Comparison of ENCODE assay signal across 10 cellular contexts in genomic region chr19:51064534-51065220, GRCh38. TPM values are rescaled to one million over a fixed set of nuclear protein-coding genes. Genes with fewer than 3 reads are reported as not detected.
A peak's percentile ranks its signal among the peaks of the same experiment; 100 is the strongest.
DNase-seq lines count a peak whose midpoint lies in the region; ATAC-seq and TF ChIP-seq lines count a peak whose summit lies in the region.
"Had no signal": no experiment of that assay in that cellular context is flagged by ENCODE, and none has a peak within 500 bp of the region (broad histone marks: within the 10 kb centered on the region; RNA-seq: fewer than 3 reads in every experiment).

KLK13 (minus strand) TSS chr19:51065092; CDS start chr19:51065067, 25 bp downstream.

- DNase-seq in HCT116 (ENCODE audit: low read depth, low spot score) (peak; percentile 7), amniotic epithelial cell (ENCODE audit: low read depth) (peak; percentile 2), iPS-NIHi11 (ENCODE audit: low spot score) (peak; percentile 93), pons (ENCODE audit: low spot score) (no peak), NCI-H774 (lab: John Stamatoyannopoulos, UW) (no peak)
- no peak for DNase-seq in activated CD4-positive, alpha-beta T cell treated with anti-CD3 and anti-CD28 coated beads, Interleukin-2, amount 10 ng/mL, durations not matched to agents 24 days and 14 days
- DNase-seq: SHP77 had no signal

- peak within 1 kb of the TSS; percentile 43; the same call in 1 of the 2 replicates for H3K27ac ChIP-seq in HCT116 (ENCODE audit: low read depth, low read length)
- peak within 1 kb of the TSS in 14 of 21 experiments; percentile 12 to 60 (median 41) for H3K27ac ChIP-seq in skin epidermis
- no peak within 1 kb of the TSS for H3K27ac ChIP-seq in gastroesophageal sphincter

- TF ChIP-seq CTCF in HCT116 (IDR thresholded peaks at IDR 0.05 in 2 of 3, conservative IDR thresholded peaks at IDR 0.05 in 1 of 3; ENCODE audit: borderline replicate concordance in 1 of 3, insufficient read depth in 1 of 3, low read depth in 2 of 3, low read length in 2 of 3), result no peak
- TF ChIP-seq CTCF in gastroesophageal sphincter (IDR thresholded peaks at IDR 0.05), result no peak

- peaks cover 21% of the 10 kb centered on the region for H3K27me3 Mint-ChIP-seq in activated CD4-positive, alpha-beta T cell treated with anti-CD3 and anti-CD28 coated beads, Interleukin-2, amount 10 ng/mL, durations not matched to agents 24 days and 14 days

- H3K9me3 ChIP-seq in HCT116 (ENCODE audit: control insufficient read depth in 1 of 2, insufficient read depth in 1 of 2, low read depth in 1 of 2, low read length in 2 of 2) (no peaks in the 10 kb centered on the region), gastroesophageal sphincter (no peaks in the 10 kb centered on the region)

- 36% methylated on average over 11 of the region's 38 CpGs; no CpG with 5 or more reads in 1 of the 2 donors for whole genome bisulfite sequencing in gastroesophageal sphincter (ENCODE audit: low coverage in 1 of 2), 2 donors

- H3K4me2 ChIP-seq in HCT116 (ENCODE audit: low read length), result peak within 1 kb of the TSS; percentile 74

- intact Hi-C loops in HCT116 (cut with micrococcal nuclease), result no loop called here
- intact Hi-C loops in activated CD4-positive, alpha-beta T cell treated with anti-CD3 and anti-CD28 coated beads, Interleukin-2, amount 10 ng/mL, durations not matched to agents 24 days and 14 days (cut with micrococcal nuclease), result no loop called here

- H3K4me1 ChIP-seq in HCT116 (ENCODE audit: control insufficient read depth in 1 of 2, insufficient read depth in 2 of 2, low read length in 2 of 2), result peaks cover 9 to 28% of the 10 kb centered on the region in 2 experiments
- H3K4me1 ChIP-seq in gastroesophageal sphincter, result peaks cover 0 to 9% (median 0%) of the 10 kb centered on the region in 3 donors

- no peaks in the 10 kb centered on the region for H3K4me1 Mint-ChIP-seq in activated CD4-positive, alpha-beta T cell treated with anti-CD3 and anti-CD28 coated beads, Interleukin-2, amount 10 ng/mL, durations not matched to agents 24 days and 14 days

- no peaks in the 10 kb centered on the region for H3K9me2 ChIP-seq in HCT116 (ENCODE audit: insufficient read depth)

- H3K27me3 ChIP-seq in HCT116 (ENCODE audit: insufficient read depth, low read length), result no peaks in the 10 kb centered on the region
- peaks cover 79% of the 10 kb centered on the region for H3K27me3 ChIP-seq in gastroesophageal sphincter

- no peak for TF ChIP-seq RAD21 in HCT116 (IDR thresholded peaks at IDR 0.05; ENCODE audit: low read depth)

- TSS peak; percentile 91 for BruUV-seq in HCT116 (replicated peaks; lab: Mats Ljungman, UMichigan)

- peaks cover 9% of the 10 kb centered on the region for H3K9me3 Mint-ChIP-seq in activated CD4-positive, alpha-beta T cell treated with anti-CD3 and anti-CD28 coated beads, Interleukin-2, amount 10 ng/mL, durations not matched to agents 24 days and 14 days

- H3K4me3 Mint-ChIP-seq in activated CD4-positive, alpha-beta T cell treated with anti-CD3 and anti-CD28 coated beads, Interleukin-2, amount 10 ng/mL, durations not matched to agents 24 days and 14 days, result no peak within 1 kb of the TSS

- H3K36me3 ChIP-seq in HCT116 (ENCODE audit: control insufficient read depth in 1 of 2, insufficient read depth in 2 of 2, low read length in 2 of 2) (no peaks in the 10 kb centered on the region), gastroesophageal sphincter (no peaks in the 10 kb centered on the region)

- POLR2A ChIA-PET in HCT116 (lab: Charles Lee), result interaction anchor here (0.8 kb wide), 1 partner anchor 48 kb away, joined by 3 read pairs; no protein-coding TSS in a partner anchor

- ATAC-seq in HCT116, result peak; percentile 91
- no peak for ATAC-seq in gastroesophageal sphincter
- ATAC-seq: left lobe of liver had no signal

- peak within 1 kb of the TSS; percentile 83 for H2AFZ ChIP-seq in HCT116 (ENCODE audit: low read depth, low read length, poor library complexity, severe bottlenecking)

- no peaks in the 10 kb centered on the region for H4K20me1 ChIP-seq in HCT116 (ENCODE audit: insufficient read depth)

- H3K9ac ChIP-seq in HCT116 (ENCODE audit: low read length), result peak within 1 kb of the TSS; percentile 37

- H3K27ac Mint-ChIP-seq in activated CD4-positive, alpha-beta T cell treated with anti-CD3 and anti-CD28 coated beads, Interleukin-2, amount 10 ng/mL, durations not matched to agents 24 days and 14 days, result no peak within 1 kb of the TSS

- RAD21 ChIA-PET in HCT116 (lab: Charles Lee; ENCODE audit: low non-redundant PET in 1 of 2, low total read pairs in 2 of 2, uncharacterized antibody in 2 of 2, unreplicated experiment in 2 of 2), result interaction anchor here in 1 of 2 experiments (0.6 kb wide), 1 partner anchor 34 kb away, joined by 4 read pairs; no protein-coding TSS in a partner anchor

- TF ChIP-seq POLR2A in HCT116 (IDR thresholded peaks at IDR 0.05; ENCODE audit: borderline replicate concordance, extremely low read depth, insufficient read depth, insufficient read length), result no peak
- no peak for TF ChIP-seq POLR2A in gastroesophageal sphincter (IDR thresholded peaks at IDR 0.05)

- CTCF ChIA-PET in HCT116 (lab: Charles Lee), result interaction anchor here (0.8 to 1.0 kb wide), 2 partner anchors 43 to 48 kb away, joined by 4 to 7 read pairs; no protein-coding TSS in a partner anchor

- TF ChIP-seq EP300 in gastroesophageal sphincter (IDR thresholded peaks at IDR 0.05), result no peak

- no peaks in the 10 kb centered on the region for H3K36me3 Mint-ChIP-seq in activated CD4-positive, alpha-beta T cell treated with anti-CD3 and anti-CD28 coated beads, Interleukin-2, amount 10 ng/mL, durations not matched to agents 24 days and 14 days (ENCODE audit: low read depth)

- H3K79me2 ChIP-seq in HCT116 (ENCODE audit: insufficient read depth, low read length), result no peaks in the 10 kb centered on the region

- H3K4me3 ChIP-seq in HCT116 (replicated peaks in 1 of 2; ENCODE audit: low read depth in 1 of 2, low read length in 2 of 2), result peak within 1 kb of the TSS; percentile 41 to 47
- H3K4me3 ChIP-seq in skin epidermis, result peak within 1 kb of the TSS; percentile 4 to 33 (median 19)
- peak within 1 kb of the TSS in 1 of 2 donors; percentile 28 for H3K4me3 ChIP-seq in gastroesophageal sphincter

TF ChIP-seq in HCT116, 20 proteins besides CTCF, POLR2A, EP300 and RAD21:
- TF ChIP-seq ZBTB33 (IDR thresholded peaks at IDR 0.05; ENCODE audit: extremely low read depth, insufficient replicate concordance, low read length) (no peak), ZFX (IDR thresholded peaks at IDR 0.05) (no peak), SP1 (IDR thresholded peaks at IDR 0.05; ENCODE audit: low read depth) (peak; percentile 45; the same call in 1 of the 2 replicates), EGR1 (IDR thresholded peaks at IDR 0.05; ENCODE audit: low read depth) (peak; percentile 97), EZH2 (IDR thresholded peaks at IDR 0.05) (no peak), SIN3A (IDR thresholded peaks at IDR 0.05; ENCODE audit: low read depth) (no peak), MAX (IDR thresholded peaks at IDR 0.05) (no peak), POLR2AphosphoS5 (IDR thresholded peaks at IDR 0.05; ENCODE audit: low read depth, low read length) (peak; percentile 41), TCF7L2 (IDR thresholded peaks at IDR 0.05; ENCODE audit: borderline replicate concordance, extremely low read depth, insufficient read depth, insufficient read length) (no peak), YY1 (IDR thresholded peaks at IDR 0.05; ENCODE audit: extremely low read depth, insufficient replicate concordance, low read depth, low read length) (peak; percentile 71), ELF1 (IDR thresholded peaks at IDR 0.05; ENCODE audit: borderline replicate concordance, low read depth) (no peak)

RNA-seq across cellular contexts. Expression of gene KLK13, which starts in this region (rescaled TPM):
- total RNA-seq in HCT116 (2021; ENCODE audit: unreplicated experiment) (3.2 TPM), gastroesophageal sphincter (1 to 10 TPM in 3 of 4 donors, not detected in 1; 1.3 to 6.1 (median 5.1) TPM)
- polyA plus RNA-seq in HCT116 (2012), result 1.9 and 2.2 TPM in 2 replicates
- total RNA-seq in activated CD4-positive, alpha-beta T cell treated with anti-CD3 and anti-CD28 coated beads, Interleukin-2, amount 10 ng/mL, durations not matched to agents 24 days and 14 days, result not detected in 2 replicates
- total RNA-seq: left lobe of liver had no signal

Comparison
In these comparisons a context has a peak if more than half of its experiments do, and no peak if none do; other contexts are left out.
1. DNase-seq: peak in HCT116 (single experiment), amniotic epithelial cell (single experiment) and iPS-NIHi11 (single experiment); none in pons (single experiment), NCI-H774 (single experiment) and activated CD4-positive, alpha-beta T cell treated with anti-CD3 and anti-CD28 coated beads, Interleukin-2, amount 10 ng/mL, durations not matched to agents 24 days and 14 days (single experiment).
2. H3K27ac ChIP-seq: peak in HCT116 (single experiment) and skin epidermis (14 of 21); none in gastroesophageal sphincter (0 of 4).